Comparison of ENCODE assay signal across 11 cellular contexts in the genomic region with DNA sequence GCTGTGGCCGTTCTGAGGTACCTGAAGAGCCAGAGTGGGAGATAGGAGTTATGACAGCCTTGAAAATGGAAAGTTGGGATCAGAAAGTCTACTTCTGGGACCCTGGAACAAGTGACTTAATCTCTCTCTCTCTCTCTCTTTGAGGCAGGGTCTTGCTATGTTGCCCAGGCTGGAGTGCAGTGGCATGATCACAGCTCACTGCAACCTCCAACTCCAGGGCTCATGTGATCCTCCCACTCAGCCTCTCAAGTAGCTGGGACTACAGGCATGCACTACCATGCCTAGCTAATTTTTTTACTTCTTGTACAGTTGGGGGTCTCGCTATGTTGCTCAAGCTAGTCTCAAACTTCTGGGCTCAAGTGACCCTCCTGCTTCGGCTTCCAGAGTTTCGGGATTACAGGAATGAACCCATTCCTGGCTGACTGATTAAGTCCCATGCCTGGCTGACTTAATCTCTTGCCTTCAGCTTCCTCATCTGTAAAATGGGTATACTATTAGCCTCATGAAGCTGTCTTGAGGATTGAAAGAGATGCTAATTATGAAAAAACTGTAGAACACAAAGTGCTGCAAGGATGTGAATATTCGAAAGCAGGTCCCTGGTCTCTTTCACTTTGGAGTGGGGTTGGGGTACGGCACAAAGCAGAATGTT.
DNase-seq lines count a peak whose midpoint lies in the region; ATAC-seq and TF ChIP-seq lines count a peak whose summit lies in the region.
"Had no signal": no experiment of that assay in that cellular context is flagged by ENCODE, and none has a peak within 500 bp of the region (broad histone marks: within the 10 kb centered on the region; RNA-seq: fewer than 3 reads in every experiment).

No MANE protein-coding gene starts in this region.

- TF ChIP-seq CTCF in heart right ventricle (IDR thresholded peaks at IDR 0.05), result no peak
- no peak for TF ChIP-seq CTCF in OCI-LY7 (conservative IDR thresholded peaks at IDR 0.05; ENCODE audit: low read length)
- TF ChIP-seq CTCF in lower lobe of right lung (IDR thresholded peaks at IDR 0.05), result no peak
- TF ChIP-seq CTCF in upper lobe of right lung (IDR thresholded peaks at IDR 0.05), result no peak
- no peak for TF ChIP-seq CTCF in PC-9 (conservative IDR thresholded peaks at IDR 0.05)

- POLR2A ChIA-PET in OCI-LY7 (lab: Charles Lee) (interaction anchor here (0.6 to 7.4 kb wide), 13 partner anchors 9 to 91 kb away, joined by 3 to 88 read pairs (median 4); partner anchors contain the start of gene UBASH3B), PC-9 (lab: Charles Lee; ENCODE audit: unreplicated experiment) (no interaction called here)

- H3K4me2 ChIP-seq in OCI-LY7 (ENCODE audit: low read length) (peak overlapping the region; percentile 66), PC-9 (no peak overlapping the region)

- TSS peak; percentile 73 for BruUV-seq in OCI-LY7 (replicated peaks; lab: Mats Ljungman, UMichigan)
- BruUV-seq in PC-9 (replicated peaks; lab: Mats Ljungman, UMichigan), result no TSS peak

- H3K79me2 ChIP-seq in OCI-LY7 (ENCODE audit: insufficient read depth, low read depth, low read length) (peaks cover 21% of the 10 kb centered on the region; the same call in 1 of the 2 replicates), PC-9 (ENCODE audit: low read depth) (peaks cover 97% of the 10 kb centered on the region)

- H3K36me3 ChIP-seq in heart right ventricle (no peaks in the 10 kb centered on the region), OCI-LY7 (ENCODE audit: insufficient read depth, low read length) (no peaks in the 10 kb centered on the region), lower lobe of right lung (no peaks in the 10 kb centered on the region), upper lobe of right lung (no peaks in the 10 kb centered on the region), PC-9 (ENCODE audit: low read depth) (peaks cover under 1% of the 10 kb centered on the region; the same call in 1 of the 2 replicates)

- no peaks in the 10 kb centered on the region for H3K9me3 ChIP-seq in heart right ventricle
- no peaks in the 10 kb centered on the region for H3K9me3 ChIP-seq in OCI-LY7 (ENCODE audit: low read length)
- no peaks in the 10 kb centered on the region for H3K9me3 ChIP-seq in lower lobe of right lung
- no peaks in the 10 kb centered on the region for H3K9me3 ChIP-seq in upper lobe of right lung
- H3K9me3 ChIP-seq in PC-9 (ENCODE audit: insufficient read depth, low read depth), result no peaks in the 10 kb centered on the region

- DNase-seq in cardiac septum (ENCODE audit: low spot score), result peak; percentile 6
- no peak for DNase-seq in heart right ventricle
- no peak for DNase-seq in OCI-LY7 (ENCODE audit: low spot score)
- DNase-seq in lower lobe of right lung, result no peak
- DNase-seq in upper lobe of right lung, result no peak
- no peak for DNase-seq in PC-9
- DNase-seq: kidney glomerular epithelial cell, NCI-H748 treated with DMSO at 0.1 percent for 48 hours had no signal

- H3K4me3 ChIP-seq in heart right ventricle, result peak overlapping the region in 1 of 10 donors; percentile 6
- peak overlapping the region; percentile 53 for H3K4me3 ChIP-seq in OCI-LY7 (ENCODE audit: low read depth, low read length, poor library complexity, severe bottlenecking)
- H3K4me3 ChIP-seq in lower lobe of right lung, result no peak overlapping the region
- no peak overlapping the region for H3K4me3 ChIP-seq in upper lobe of right lung
- no peak overlapping the region for H3K4me3 ChIP-seq in PC-9

- intact Hi-C loops in cardiac septum (cut with DNase I) (no loop called here), heart right ventricle (cut with DNase I) (no loop called here), OCI-LY7 (cut with micrococcal nuclease; ENCODE audit: unreplicated experiment) (no loop called here), lower lobe of right lung (cut with DNase I) (no loop called here), upper lobe of right lung (cut with DNase I) (no loop called here), PC-9 (cut with micrococcal nuclease; ENCODE audit: unreplicated experiment) (no loop called here)

- H3K9me2 ChIP-seq in OCI-LY7 (ENCODE audit: insufficient read depth, low read length), result no peaks in the 10 kb centered on the region
- no peaks in the 10 kb centered on the region for H3K9me2 ChIP-seq in PC-9 (ENCODE audit: insufficient read depth)

- H4K20me1 ChIP-seq in OCI-LY7 (ENCODE audit: insufficient read depth, low read length), result no peaks in the 10 kb centered on the region
- H4K20me1 ChIP-seq in PC-9 (ENCODE audit: insufficient read depth), result peaks cover 23% of the 10 kb centered on the region; the same call in 1 of the 2 replicates

- H3K4me1 ChIP-seq in heart right ventricle, result peaks cover 0 to 77% (median 13%) of the 10 kb centered on the region in 9 donors
- peaks cover 81% of the 10 kb centered on the region for H3K4me1 ChIP-seq in OCI-LY7 (ENCODE audit: insufficient read depth, low read length, poor library complexity, severe bottlenecking)
- peaks cover 53% of the 10 kb centered on the region for H3K4me1 ChIP-seq in lower lobe of right lung
- H3K4me1 ChIP-seq in upper lobe of right lung, result peaks cover 34% of the 10 kb centered on the region
- H3K4me1 ChIP-seq in PC-9 (replicated peaks; ENCODE audit: insufficient read depth), result peaks cover 3% of the 10 kb centered on the region

- H3K27me3 ChIP-seq in heart right ventricle (peaks cover 0 to 2% (median 0%) of the 10 kb centered on the region in 7 donors), lower lobe of right lung (ENCODE audit: low read depth) (no peaks in the 10 kb centered on the region), upper lobe of right lung (no peaks in the 10 kb centered on the region), PC-9 (ENCODE audit: insufficient read depth, low read depth) (no peaks in the 10 kb centered on the region)

- H3K27ac ChIP-seq in heart right ventricle, result peak overlapping the region in 2 of 10 donors; percentile 48 to 84
- peak overlapping the region; percentile 85 for H3K27ac ChIP-seq in OCI-LY7 (ENCODE audit: low read depth, low read length, poor library complexity, severe bottlenecking)
- H3K27ac ChIP-seq in lower lobe of right lung, result peak overlapping the region; percentile 12
- peak overlapping the region; percentile 66 for H3K27ac ChIP-seq in upper lobe of right lung
- H3K27ac ChIP-seq in PC-9, result no peak overlapping the region

- 89 to 100% methylated on average over 6 of the region's 6 CpGs for WGBS in heart right ventricle, 2 donors

- H3F3A ChIP-seq in PC-9 (ENCODE audit: insufficient read depth, low read depth), result peaks cover 45% of the 10 kb centered on the region

- peak overlapping the region; percentile 57; the same call in 1 of the 2 replicates for H2AFZ ChIP-seq in OCI-LY7 (ENCODE audit: low read length)
- no peak overlapping the region for H2AFZ ChIP-seq in PC-9

- CTCF ChIA-PET in OCI-LY7 (lab: Charles Lee; ENCODE audit: unreplicated experiment), result interaction anchor here (0.5 to 0.8 kb wide), 2 partner anchors 17 to 114 kb away, joined by 3 to 8 read pairs; no protein-coding TSS in a partner anchor
- CTCF ChIA-PET in PC-9 (lab: Charles Lee), result no interaction called here

- ATAC-seq in heart right ventricle (no peak), lower lobe of right lung (no peak), upper lobe of right lung (no peak), GM21526 (IDR thresholded peaks at IDR 0.05; ENCODE audit: low FRiP score, unreplicated experiment) (no peak), GM19395 (IDR thresholded peaks at IDR 0.05; ENCODE audit: unreplicated experiment) (no peak)
- ATAC-seq: Right ventricle myocardium inferior had no signal
